Comparison of ENCODE assay signal across 22 cellular contexts in the genomic region with DNA sequence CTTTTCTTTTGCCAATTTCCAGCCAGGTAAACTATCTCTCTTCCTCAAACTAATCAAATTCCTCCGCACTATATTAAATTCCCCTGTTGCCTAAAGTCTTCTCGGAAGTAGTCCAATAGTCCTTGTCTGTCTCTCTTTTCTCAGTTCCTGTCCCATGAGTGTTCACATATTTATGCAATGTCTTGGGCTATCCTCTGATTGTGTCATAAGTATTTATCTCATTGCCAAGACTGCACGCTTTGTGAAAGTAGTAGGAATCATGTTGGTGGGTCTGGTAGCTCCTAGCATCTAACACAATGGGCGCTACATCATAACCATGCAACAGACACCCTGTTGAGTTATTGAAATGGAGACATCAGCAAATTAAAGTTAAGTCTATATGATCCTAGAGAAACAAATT. TPM values are rescaled to one million over a fixed set of nuclear protein-coding genes. Genes with fewer than 3 reads are reported as not detected.
"Had no signal": no experiment of that assay in that cellular context is flagged by ENCODE, and none has a peak within 500 bp of the region (broad histone marks: within the 10 kb centered on the region; RNA-seq: fewer than 3 reads in every experiment).

No MANE protein-coding gene starts in this region.

- H3K9me3 Mint-ChIP-seq: activated T-helper 1 cell treated with anti-CD3 and anti-CD28 coated beads, Interleukin-12 subunit alpha, Interleukin-12 subunit beta, Interleukin-2, Interleukin-4 antibody, amounts not matched to agents 30 ng/mL and 10 ng/mL and 1 ng/mL, durations not matched to agents 14 hours and 24 hours and 36 hours; endodermal cell; immature natural killer cell had no signal

- H3K4me3 ChIP-seq: body of pancreas, mucosa of descending colon, psoas muscle, right lobe of liver, transverse colon had no signal

- H3K27ac Mint-ChIP-seq: activated CD4-positive, alpha-beta T cell treated with anti-CD3 and anti-CD28 coated beads for 36 hours; activated CD8-positive, alpha-beta T cell treated with anti-CD3 and anti-CD28 coated beads, Interleukin-2, amount 10 ng/mL, durations not matched to agents 7 days and 5 days; activated T-helper 1 cell treated with anti-CD3 and anti-CD28 coated beads, Interleukin-12 subunit alpha, Interleukin-12 subunit beta, Interleukin-2, Interleukin-4 antibody, amounts not matched to agents 30 ng/mL and 10 ng/mL and 1 ng/mL, durations not matched to agents 14 hours and 24 hours and 36 hours; endodermal cell; immature natural killer cell; naive thymus-derived CD8-positive, alpha-beta T cell had no signal

- H3K36me3 Mint-ChIP-seq: immature natural killer cell; naive thymus-derived CD8-positive, alpha-beta T cell had no signal

- H3K36me3 ChIP-seq: right lobe of liver, transverse colon had no signal

- H3K27me3 ChIP-seq: body of pancreas, foreskin keratinocyte, right lobe of liver had no signal

- H3K4me1 ChIP-seq: body of pancreas, foreskin keratinocyte, right lobe of liver, transverse colon had no signal

- DNase-seq: activated CD4-positive, alpha-beta T cell treated with anti-CD3 and anti-CD28 coated beads for 36 hours; activated CD8-positive, alpha-beta T cell treated with anti-CD3 and anti-CD28 coated beads, Interleukin-2, amount 10 ng/mL, durations not matched to agents 7 days and 5 days; activated naive CD4-positive, alpha-beta T cell; body of pancreas; cerebellar nuclear complex; endodermal cell; erythroblast; foreskin keratinocyte; immature natural killer cell; mammary epithelial cell; mucosa of descending colon; naive thymus-derived CD8-positive, alpha-beta T cell; psoas muscle; right lobe of liver; stimulated activated CD4-positive, alpha-beta T cell treated with anti-CD3 and anti-CD28 coated beads, Interleukin-12 subunit alpha, Interleukin-12 subunit beta, amount 100 ng/mL, for 4 hours; stimulated activated naive CD4-positive, alpha-beta T cell; substantia nigra; T-helper 1 cell; transverse colon had no signal

- H3K9me3 ChIP-seq: body of pancreas, mucosa of descending colon, psoas muscle, right lobe of liver, transverse colon had no signal

- H3K4me3 Mint-ChIP-seq: activated CD4-positive, alpha-beta T cell treated with anti-CD3 and anti-CD28 coated beads for 36 hours; activated CD8-positive, alpha-beta T cell treated with anti-CD3 and anti-CD28 coated beads, Interleukin-2, amount 10 ng/mL, durations not matched to agents 7 days and 5 days; activated T-helper 1 cell treated with anti-CD3 and anti-CD28 coated beads, Interleukin-12 subunit alpha, Interleukin-12 subunit beta, Interleukin-2, Interleukin-4 antibody, amounts not matched to agents 30 ng/mL and 10 ng/mL and 1 ng/mL, durations not matched to agents 14 hours and 24 hours and 36 hours; endodermal cell; immature natural killer cell; naive thymus-derived CD8-positive, alpha-beta T cell had no signal

- H3K27ac ChIP-seq: body of pancreas, foreskin keratinocyte, psoas muscle, right lobe of liver, transverse colon, VCaP had no signal

- H3K4me1 Mint-ChIP-seq: activated CD4-positive, alpha-beta T cell treated with anti-CD3 and anti-CD28 coated beads for 36 hours; immature natural killer cell; naive thymus-derived CD8-positive, alpha-beta T cell had no signal

RNA-seq across cellular contexts. Expression of gene POU3F3, which starts 59.9 kb away (rescaled TPM):
- total RNA-seq: activated CD4-positive, alpha-beta T cell treated with anti-CD3 and anti-CD28 coated beads for 36 hours; activated CD8-positive, alpha-beta T cell treated with anti-CD3 and anti-CD28 coated beads, Interleukin-2, amount 10 ng/mL, durations not matched to agents 7 days and 5 days; activated T-helper 1 cell treated with anti-CD3 and anti-CD28 coated beads, Interleukin-12 subunit alpha, Interleukin-12 subunit beta, Interleukin-2, Interleukin-4 antibody, amounts not matched to agents 30 ng/mL and 10 ng/mL and 1 ng/mL, durations not matched to agents 14 hours and 24 hours and 36 hours; body of pancreas; dermis microvascular lymphatic vessel endothelial cell; endodermal cell; foreskin keratinocyte; mammary epithelial cell; naive thymus-derived CD8-positive, alpha-beta T cell; psoas muscle; right lobe of liver had no signal
- polyA plus RNA-seq: foreskin keratinocyte; immature natural killer cell; mammary epithelial cell; naive thymus-derived CD8-positive, alpha-beta T cell had no signal
